Comparison of ENCODE assay signal across 21 cellular contexts in the genomic region with DNA sequence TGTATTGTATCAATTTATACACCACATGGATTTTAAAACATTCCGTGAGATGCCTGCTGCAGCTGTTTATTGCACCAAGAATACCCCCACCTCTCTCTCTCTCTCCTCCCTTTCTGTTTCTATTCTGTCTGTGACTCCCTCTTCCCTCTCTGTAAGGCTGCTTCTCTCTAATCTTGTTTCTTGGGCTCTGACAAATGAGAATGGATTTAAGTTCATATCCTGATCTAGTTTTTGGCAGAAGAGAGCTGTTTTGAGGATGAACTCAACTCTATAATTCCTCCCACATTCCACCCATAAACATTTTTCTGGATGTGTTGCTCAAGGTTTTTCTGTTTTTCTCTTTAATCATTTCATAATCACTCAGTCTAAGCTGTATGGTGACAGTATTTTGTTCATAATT.
A peak's percentile ranks its signal among the peaks of the same experiment; 100 is the strongest.
DNase-seq lines count a peak whose midpoint lies in the region; ATAC-seq and TF ChIP-seq lines count a peak whose summit lies in the region.
"Had no signal": no experiment of that assay in that cellular context is flagged by ENCODE, and none has a peak within 500 bp of the region (broad histone marks: within the 10 kb centered on the region; RNA-seq: fewer than 3 reads in every experiment).

No MANE protein-coding gene starts in this region.

- WGBS in hepatocyte (ENCODE audit: low lambda C conversion rate, missing lambda C conversion rate): 50% methylated on average over 1 of the region's 1 CpG

- no peaks in the 10 kb centered on the region for H3K27me3 ChIP-seq in adipocyte (replicated peaks; ENCODE audit: control insufficient read depth, insufficient read depth, low read length)
- no peaks in the 10 kb centered on the region for H3K27me3 ChIP-seq in hepatocyte
- no peaks in the 10 kb centered on the region for H3K27me3 ChIP-seq in A673 (replicated peaks; ENCODE audit: insufficient read depth, low read depth, low read length, poor library complexity)
- H3K27me3 ChIP-seq: BLaER1 treated with 17β-estradiol and CSF1 and Interleukin-3, amounts not matched to agents 10 nM and 100 nM; SJCRH30; testis had no signal

- H3K9ac ChIP-seq in adipocyte (ENCODE audit: low read length): peak overlapping the region; percentile 75
- H3K9ac ChIP-seq: BLaER1 treated with 17β-estradiol and CSF1 and Interleukin-3, amounts not matched to agents 10 nM and 100 nM had no signal

- BruUV-seq in A673 (replicated peaks; lab: Mats Ljungman, UMichigan): no TSS peak

- intact Hi-C loops in A673 (cut with micrococcal nuclease; ENCODE audit: unreplicated experiment): no loop called here

- H3K36me3 ChIP-seq in adipocyte (ENCODE audit: control insufficient read depth, insufficient read depth, low read length, severe bottlenecking): no peaks in the 10 kb centered on the region
- no peaks in the 10 kb centered on the region for H3K36me3 ChIP-seq in hepatocyte (replicated peaks; ENCODE audit: insufficient read depth, low read depth)
- no peaks in the 10 kb centered on the region for H3K36me3 ChIP-seq in A673 (ENCODE audit: insufficient read depth, low read length, poor library complexity, severe bottlenecking)
- H3K36me3 ChIP-seq: BLaER1 treated with 17β-estradiol and CSF1 and Interleukin-3, amounts not matched to agents 10 nM and 100 nM; SJCRH30 had no signal

- no peak overlapping the region for H3K27ac ChIP-seq in hepatocyte
- no peak overlapping the region for H3K27ac ChIP-seq in A673 (ENCODE audit: low read depth, low read length, poor library complexity, severe bottlenecking)
- H3K27ac ChIP-seq: BLaER1 treated with 17β-estradiol and CSF1 and Interleukin-3, amounts not matched to agents 10 nM and 100 nM; PC-9; SJCRH30; testis had no signal

- no peak overlapping the region for H3K4me2 ChIP-seq in hepatocyte
- H3K4me2 ChIP-seq: BLaER1 treated with 17β-estradiol and CSF1 and Interleukin-3, amounts not matched to agents 10 nM and 100 nM; PC-9 had no signal

- POLR2A ChIA-PET in A673 (lab: Charles Lee; ENCODE audit: low non-redundant PET): no interaction called here

- DNase-seq in EL (peak; percentile 36), adipocyte (ENCODE audit: low read depth) (peak; percentile 81), fibroblast of pulmonary artery (ENCODE audit: low read depth) (peak; percentile 81), skeletal muscle cell (ENCODE audit: low read depth) (peak; percentile 53), hepatocyte (ENCODE audit: low spot score) (no peak), NCI-H1048 (lab: John Stamatoyannopoulos, UW) (no peak), A673 (ENCODE audit: low spot score) (no peak)
- DNase-seq: activated CD4-positive, CD25-positive, alpha-beta regulatory T cell treated with anti-CD3 and anti-CD28 coated beads, Interleukin-2, amount 50 U/mL, for 72 hours; activated CD8-positive, alpha-beta memory T cell treated with anti-CD3 and anti-CD28 coated beads for 24 hours; central memory CD4-positive, alpha-beta T cell; left colon; NCI-H1105 treated with DMSO at 0.1 percent for 48 hours; NCI-H2171; NCI-H748 treated with DMSO at 0.1 percent for 48 hours; PC-9; posterior cingulate gyrus; SJCRH30; testis had no signal

- H3K9me2 ChIP-seq in hepatocyte (replicated peaks; ENCODE audit: insufficient read depth): no peaks in the 10 kb centered on the region

- CTCF ChIA-PET in A673 (lab: Charles Lee): interaction anchor here (0.7 kb wide), 1 partner anchor 23 kb away, joined by 3 read pairs; no protein-coding TSS in a partner anchor

- no peaks in the 10 kb centered on the region for H4K20me1 ChIP-seq in hepatocyte (ENCODE audit: insufficient read depth, poor library complexity, severe bottlenecking)
- H4K20me1 ChIP-seq: BLaER1 treated with 17β-estradiol and CSF1 and Interleukin-3, amounts not matched to agents 10 nM and 100 nM had no signal

- H3K79me2 ChIP-seq in hepatocyte: no peaks in the 10 kb centered on the region

- H3K4me3 ChIP-seq in adipocyte (ENCODE audit: low read length) (peak overlapping the region; percentile 67), fibroblast of pulmonary artery (replicated peaks; ENCODE audit: low read depth, low read length) (no peak overlapping the region), skeletal muscle cell (ENCODE audit: low read depth, low read length) (no peak overlapping the region), hepatocyte (no peak overlapping the region), A673 (ENCODE audit: low read depth, low read length, poor library complexity, severe bottlenecking) (no peak overlapping the region)
- H3K4me3 ChIP-seq: BLaER1 treated with 17β-estradiol and CSF1 and Interleukin-3, amounts not matched to agents 10 nM and 100 nM; GM12878; PC-9; SJCRH30; testis had no signal

- no peak for ATAC-seq in GM18858 (IDR thresholded peaks at IDR 0.05; ENCODE audit: unreplicated experiment)
- ATAC-seq: GM12878, left colon had no signal

- H2AFZ ChIP-seq in hepatocyte: no peak overlapping the region
- H2AFZ ChIP-seq: PC-9 had no signal

- TF ChIP-seq CTCF in fibroblast of pulmonary artery (IDR thresholded peaks at IDR 0.05; ENCODE audit: low read length, missing control alignments) (no peak), hepatocyte (IDR thresholded peaks at IDR 0.05; ENCODE audit: poor library complexity) (no peak), A673 (conservative IDR thresholded peaks at IDR 0.05; ENCODE audit: low read depth, low read length) (no peak)

- H3K4me1 ChIP-seq in adipocyte (ENCODE audit: control insufficient read depth, insufficient read depth, low read length): peaks cover 56% of the 10 kb centered on the region
- H3K4me1 ChIP-seq in hepatocyte (ENCODE audit: insufficient read depth): peaks cover 6% of the 10 kb centered on the region
- H3K4me1 ChIP-seq in A673 (ENCODE audit: insufficient read depth, low read length, poor library complexity, severe bottlenecking): peaks cover 8% of the 10 kb centered on the region

- H3K9me3 ChIP-seq in adipocyte (ENCODE audit: control insufficient read depth, low read length) (no peaks in the 10 kb centered on the region), hepatocyte (ENCODE audit: low read depth) (no peaks in the 10 kb centered on the region), A673 (ENCODE audit: low read depth, low read length, poor library complexity, severe bottlenecking) (no peaks in the 10 kb centered on the region)
- H3K9me3 ChIP-seq: SJCRH30, testis had no signal

Comparison
In these comparisons a context has a peak if more than half of its experiments do, and no peak if none do; other contexts are left out.
1. DNase-seq: peak in EL (single experiment), adipocyte (single experiment), fibroblast of pulmonary artery (single experiment) and skeletal muscle cell (single experiment); none in hepatocyte (single experiment), NCI-H1048 (single experiment) and A673 (single experiment).